In genomic region chr10:110422548-110422947, GRCh38 we compare ENCODE assay signal across 14 cellular contexts.
A peak's percentile ranks its signal among the peaks of the same experiment; 100 is the strongest.
DNase-seq lines count a peak whose midpoint lies in the region; ATAC-seq and TF ChIP-seq lines count a peak whose summit lies in the region.
"Had no signal": no experiment of that assay in that cellular context is flagged by ENCODE, and none has a peak within 500 bp of the region (broad histone marks: within the 10 kb centered on the region; RNA-seq: fewer than 3 reads in every experiment).

No MANE protein-coding gene starts in this region.

- H3K4me1 Mint-ChIP-seq in activated CD4-positive, alpha-beta T cell treated with anti-CD3 and anti-CD28 coated beads, Interleukin-2, amount 10 ng/mL, durations not matched to agents 7 days and 5 days = peaks cover 48% of the 10 kb centered on the region
- peaks cover 44% of the 10 kb centered on the region for H3K4me1 Mint-ChIP-seq in activated T-helper 17 cell treated with anti-CD3 and anti-CD28 coated beads, Interleukin-2, amount 50 U/mL, for 72 hours
- peaks cover 73% of the 10 kb centered on the region for H3K4me1 Mint-ChIP-seq in stimulated activated memory B cell treated with anti-CD40 and anti-IgM and Interleukin-4, amounts not matched to agents 10 μg/mL and 1 μg/mL and 100 μg/mL, for 72 hours

- POLR2A ChIA-PET in activated CD4-positive, alpha-beta T cell treated with anti-CD3 and anti-CD28 coated beads, Interleukin-2, amount 10 ng/mL, durations not matched to agents 7 days and 5 days (lab: Charles Lee) = no interaction called here

- H3K9ac ChIP-seq in KMS-11 = no peak overlapping the region

- ATAC-seq in activated T-helper 17 cell treated with anti-CD3 and anti-CD28 coated beads, Interleukin-2, amount 50 U/mL, for 72 hours (replicated peaks) = no peak
- ATAC-seq in stimulated activated memory B cell treated with anti-CD40 and anti-IgM and Interleukin-4, amounts not matched to agents 10 μg/mL and 1 μg/mL and 100 μg/mL, for 72 hours = no peak

- H3K79me2 ChIP-seq in KMS-11 (ENCODE audit: insufficient read depth, low read depth) = no peaks in the 10 kb centered on the region

- no peak for TF ChIP-seq POLR2A in thyroid gland (IDR thresholded peaks at IDR 0.05)

- WGBS in thyroid gland, 2 donors = 94 to 100% methylated on average over 2 of the region's 2 CpGs

- H3K9me3 ChIP-seq in thyroid gland = no peaks in the 10 kb centered on the region

- H3K27ac ChIP-seq in KMS-11 = peak overlapping the region; percentile 7; the same call in 1 of the 2 replicates
- H3K27ac ChIP-seq in thyroid gland = no peak overlapping the region

- H3K27ac Mint-ChIP-seq in activated CD4-positive, alpha-beta T cell treated with anti-CD3 and anti-CD28 coated beads, Interleukin-2, amount 10 ng/mL, durations not matched to agents 7 days and 5 days = peak overlapping the region; percentile 33
- peak overlapping the region; percentile 38 for H3K27ac Mint-ChIP-seq in activated T-helper 17 cell treated with anti-CD3 and anti-CD28 coated beads, Interleukin-2, amount 50 U/mL, for 72 hours
- H3K27ac Mint-ChIP-seq in stimulated activated memory B cell treated with anti-CD40 and anti-IgM and Interleukin-4, amounts not matched to agents 10 μg/mL and 1 μg/mL and 100 μg/mL, for 72 hours = peak overlapping the region; percentile 53

- H3K27me3 Mint-ChIP-seq in activated CD4-positive, alpha-beta T cell treated with anti-CD3 and anti-CD28 coated beads, Interleukin-2, amount 10 ng/mL, durations not matched to agents 7 days and 5 days = no peaks in the 10 kb centered on the region
- H3K27me3 Mint-ChIP-seq in activated T-helper 17 cell treated with anti-CD3 and anti-CD28 coated beads, Interleukin-2, amount 50 U/mL, for 72 hours = no peaks in the 10 kb centered on the region
- peaks cover 32% of the 10 kb centered on the region for H3K27me3 Mint-ChIP-seq in stimulated activated memory B cell treated with anti-CD40 and anti-IgM and Interleukin-4, amounts not matched to agents 10 μg/mL and 1 μg/mL and 100 μg/mL, for 72 hours

- H3K27me3 ChIP-seq in KMS-11 (ENCODE audit: insufficient read depth, low read depth) (no peaks in the 10 kb centered on the region), thyroid gland (no peaks in the 10 kb centered on the region)

- H3K4me1 ChIP-seq in KMS-11 (ENCODE audit: low read depth, poor library complexity, severe bottlenecking) (peaks cover 85% of the 10 kb centered on the region), thyroid gland (peaks cover 0 to 34% of the 10 kb centered on the region in 2 donors)

- no peaks in the 10 kb centered on the region for H4K20me1 ChIP-seq in KMS-11 (ENCODE audit: insufficient read depth)

- 0 out of 2 replicates have a peak overlapping the region, but pooled peaks have one; percentile 8 for H2AFZ ChIP-seq in KMS-11 (ENCODE audit: low read depth)

- H3K4me3 ChIP-seq in KMS-11 (IDR thresholded peaks at IDR 0.05; ENCODE audit: insufficient read depth, low read depth, low read length) = no peak overlapping the region
- no peak overlapping the region for H3K4me3 ChIP-seq in thyroid gland (replicated peaks in 1 of 3)

- no peaks in the 10 kb centered on the region for H3K36me3 Mint-ChIP-seq in activated CD4-positive, alpha-beta T cell treated with anti-CD3 and anti-CD28 coated beads, Interleukin-2, amount 10 ng/mL, durations not matched to agents 7 days and 5 days (ENCODE audit: low read depth)
- H3K36me3 Mint-ChIP-seq in activated T-helper 17 cell treated with anti-CD3 and anti-CD28 coated beads, Interleukin-2, amount 50 U/mL, for 72 hours (ENCODE audit: low read depth) = peaks cover 7% of the 10 kb centered on the region
- H3K36me3 Mint-ChIP-seq in stimulated activated memory B cell treated with anti-CD40 and anti-IgM and Interleukin-4, amounts not matched to agents 10 μg/mL and 1 μg/mL and 100 μg/mL, for 72 hours = no peaks in the 10 kb centered on the region

- no peak for TF ChIP-seq CTCF in KMS-11 (conservative IDR thresholded peaks at IDR 0.05; ENCODE audit: low read depth, low read length)
- no peak for TF ChIP-seq CTCF in thyroid gland (IDR thresholded peaks at IDR 0.05)

- H3K9me3 Mint-ChIP-seq in activated CD4-positive, alpha-beta T cell treated with anti-CD3 and anti-CD28 coated beads, Interleukin-2, amount 10 ng/mL, durations not matched to agents 7 days and 5 days = no peaks in the 10 kb centered on the region
- H3K9me3 Mint-ChIP-seq in activated T-helper 17 cell treated with anti-CD3 and anti-CD28 coated beads, Interleukin-2, amount 50 U/mL, for 72 hours = no peaks in the 10 kb centered on the region
- H3K9me3 Mint-ChIP-seq in stimulated activated memory B cell treated with anti-CD40 and anti-IgM and Interleukin-4, amounts not matched to agents 10 μg/mL and 1 μg/mL and 100 μg/mL, for 72 hours = no peaks in the 10 kb centered on the region

- H3K4me3 Mint-ChIP-seq in activated CD4-positive, alpha-beta T cell treated with anti-CD3 and anti-CD28 coated beads, Interleukin-2, amount 10 ng/mL, durations not matched to agents 7 days and 5 days = no peak overlapping the region
- H3K4me3 Mint-ChIP-seq in activated T-helper 17 cell treated with anti-CD3 and anti-CD28 coated beads, Interleukin-2, amount 50 U/mL, for 72 hours = no peak overlapping the region
- no peak overlapping the region for H3K4me3 Mint-ChIP-seq in stimulated activated memory B cell treated with anti-CD40 and anti-IgM and Interleukin-4, amounts not matched to agents 10 μg/mL and 1 μg/mL and 100 μg/mL, for 72 hours

- no peak for DNase-seq in activated CD4-positive, alpha-beta T cell treated with anti-CD3 and anti-CD28 coated beads, Interleukin-2, amount 10 ng/mL, durations not matched to agents 7 days and 5 days
- DNase-seq in activated CD4-positive, alpha-beta T cell treated with anti-CD3 and anti-CD28 coated beads for 48 hours = no peak
- DNase-seq in hippocampal formation (lab: John Stamatoyannopoulos, UW) (no peak), thyroid gland (no peak), NCI-H146 (lab: John Stamatoyannopoulos, UW) (no peak)
- DNase-seq: DMS53, H7, Kasumi-1, NCI-H187 treated with DMSO at 0.1 percent for 48 hours, NCI-H345, NCI-H526 had no signal

- H3K36me3 ChIP-seq in KMS-11 (ENCODE audit: insufficient read depth) = no peaks in the 10 kb centered on the region
- no peaks in the 10 kb centered on the region for H3K36me3 ChIP-seq in thyroid gland

- intact Hi-C loops in thyroid gland (cut with DNase I) = no loop called here

- CTCF ChIA-PET in activated CD4-positive, alpha-beta T cell treated with anti-CD3 and anti-CD28 coated beads, Interleukin-2, amount 10 ng/mL, durations not matched to agents 7 days and 5 days (lab: Charles Lee) = interaction anchor here (0.7 to 2.7 kb wide), 7 partner anchors 8 to 116 kb away, joined by 3 to 13 read pairs (median 4); no protein-coding TSS in a partner anchor

- 0 out of 2 replicates have a peak overlapping the region, but pooled peaks have one; percentile 21 for H3K4me2 ChIP-seq in KMS-11
